1 cellular context compared by ENCODE assay signal in the genomic region with DNA sequence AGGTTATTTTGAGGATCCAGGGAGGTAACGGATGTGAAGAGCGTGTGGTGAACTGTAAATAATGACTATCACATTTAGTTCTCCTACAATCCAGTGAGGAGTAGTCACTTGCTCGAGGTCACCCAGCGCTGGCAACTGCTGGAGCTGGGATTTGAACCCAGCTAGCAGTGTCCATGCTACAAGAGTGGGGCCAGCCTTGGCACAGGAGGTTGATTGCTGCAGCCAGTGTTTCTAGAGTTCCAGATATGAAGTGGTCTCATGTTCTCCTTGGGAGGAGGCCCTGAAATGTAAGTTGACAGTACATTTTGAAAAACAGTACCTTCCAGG.
TF ChIP-seq lines count a peak whose summit lies in the region.

No MANE protein-coding gene starts in this region.

TF ChIP-seq in K562, 482 proteins besides CTCF, POLR2A, EP300 and RAD21:
- TF ChIP-seq, protein P1, sequence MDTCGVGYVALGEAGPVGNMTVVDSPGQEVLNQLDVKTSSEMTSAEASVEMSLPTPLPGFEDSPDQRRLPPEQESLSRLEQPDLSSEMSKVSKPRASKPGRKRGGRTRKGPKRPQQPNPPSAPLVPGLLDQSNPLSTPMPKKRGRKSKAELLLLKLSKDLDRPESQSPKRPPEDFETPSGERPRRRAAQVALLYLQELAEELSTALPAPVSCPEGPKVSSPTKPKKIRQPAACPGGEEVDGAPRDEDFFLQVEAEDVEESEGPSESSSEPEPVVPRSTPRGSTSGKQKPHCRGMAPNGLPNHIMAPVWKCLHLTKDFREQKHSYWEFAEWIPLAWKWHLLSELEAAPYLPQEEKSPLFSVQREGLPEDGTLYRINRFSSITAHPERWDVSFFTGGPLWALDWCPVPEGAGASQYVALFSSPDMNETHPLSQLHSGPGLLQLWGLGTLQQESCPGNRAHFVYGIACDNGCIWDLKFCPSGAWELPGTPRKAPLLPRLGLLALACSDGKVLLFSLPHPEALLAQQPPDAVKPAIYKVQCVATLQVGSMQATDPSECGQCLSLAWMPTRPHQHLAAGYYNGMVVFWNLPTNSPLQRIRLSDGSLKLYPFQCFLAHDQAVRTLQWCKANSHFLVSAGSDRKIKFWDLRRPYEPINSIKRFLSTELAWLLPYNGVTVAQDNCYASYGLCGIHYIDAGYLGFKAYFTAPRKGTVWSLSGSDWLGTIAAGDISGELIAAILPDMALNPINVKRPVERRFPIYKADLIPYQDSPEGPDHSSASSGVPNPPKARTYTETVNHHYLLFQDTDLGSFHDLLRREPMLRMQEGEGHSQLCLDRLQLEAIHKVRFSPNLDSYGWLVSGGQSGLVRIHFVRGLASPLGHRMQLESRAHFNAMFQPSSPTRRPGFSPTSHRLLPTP (IDR thresholded peaks at IDR 0.05; ENCODE audit: borderline replicate concordance, extremely low read depth, insufficient read length), result peak; percentile 24
- TF ChIP-seq SNRNP70 (optimal IDR thresholded peaks at IDR 0.05; ENCODE audit: low read depth, low read length), result no peak
- TF ChIP-seq BACH1 (tag; IDR thresholded peaks at IDR 0.05), result no peak
- no peak for TF ChIP-seq SRF (CRISPR knock-in tag; IDR thresholded peaks at IDR 0.05)
